Comparison of ENCODE assay signal across 8 cellular contexts in genomic region chr2:104852161-104852689, GRCh38. TPM values are rescaled to one million over a fixed set of nuclear protein-coding genes. Genes with fewer than 3 reads are reported as not detected.
DNase-seq lines count a peak whose midpoint lies in the region; TF ChIP-seq lines count a peak whose summit lies in the region.

No MANE protein-coding gene starts in this region.

- H3K4me1 Mint-ChIP-seq in activated naive CD4-positive, alpha-beta T cell treated with anti-CD3 and anti-CD28 coated beads, Interleukin-2, amount 50 U/mL, for 24 hours = peaks cover 40% of the 10 kb centered on the region
- H3K4me1 Mint-ChIP-seq in activated T-helper 2 cell treated with anti-CD3 and anti-CD28 coated beads, Interferon-gamma antibody, Interleukin-2, Interleukin-4, amounts not matched to agents 10 μg/mL and 5 μg/mL and 100 μg/mL, durations not matched to agents 14 hours and 24 hours and 36 hours (ENCODE audit: low read depth) = peaks cover 18% of the 10 kb centered on the region

- H3K4me1 ChIP-seq in tibial artery = peaks cover 0 to 44% (median 33%) of the 10 kb centered on the region in 4 donors

- H3K36me3 Mint-ChIP-seq in activated naive CD4-positive, alpha-beta T cell treated with anti-CD3 and anti-CD28 coated beads, Interleukin-2, amount 50 U/mL, for 24 hours = peaks cover 2% of the 10 kb centered on the region
- H3K36me3 Mint-ChIP-seq in activated T-helper 2 cell treated with anti-CD3 and anti-CD28 coated beads, Interferon-gamma antibody, Interleukin-2, Interleukin-4, amounts not matched to agents 10 μg/mL and 5 μg/mL and 100 μg/mL, durations not matched to agents 14 hours and 24 hours and 36 hours (ENCODE audit: low read depth) = peaks cover 7% of the 10 kb centered on the region

- H3K9me3 Mint-ChIP-seq in activated naive CD4-positive, alpha-beta T cell treated with anti-CD3 and anti-CD28 coated beads, Interleukin-2, amount 50 U/mL, for 24 hours = no peaks in the 10 kb centered on the region
- H3K9me3 Mint-ChIP-seq in activated T-helper 2 cell treated with anti-CD3 and anti-CD28 coated beads, Interferon-gamma antibody, Interleukin-2, Interleukin-4, amounts not matched to agents 10 μg/mL and 5 μg/mL and 100 μg/mL, durations not matched to agents 14 hours and 24 hours and 36 hours = no peaks in the 10 kb centered on the region

- H3K27ac ChIP-seq in tibial artery = no peak overlapping the region

- H3K27ac Mint-ChIP-seq in activated naive CD4-positive, alpha-beta T cell treated with anti-CD3 and anti-CD28 coated beads, Interleukin-2, amount 50 U/mL, for 24 hours = no peak overlapping the region
- peak overlapping the region; percentile 36 for H3K27ac Mint-ChIP-seq in activated T-helper 2 cell treated with anti-CD3 and anti-CD28 coated beads, Interferon-gamma antibody, Interleukin-2, Interleukin-4, amounts not matched to agents 10 μg/mL and 5 μg/mL and 100 μg/mL, durations not matched to agents 14 hours and 24 hours and 36 hours

- peaks cover 67% of the 10 kb centered on the region for H3K27me3 Mint-ChIP-seq in activated naive CD4-positive, alpha-beta T cell treated with anti-CD3 and anti-CD28 coated beads, Interleukin-2, amount 50 U/mL, for 24 hours
- H3K27me3 Mint-ChIP-seq in activated T-helper 2 cell treated with anti-CD3 and anti-CD28 coated beads, Interferon-gamma antibody, Interleukin-2, Interleukin-4, amounts not matched to agents 10 μg/mL and 5 μg/mL and 100 μg/mL, durations not matched to agents 14 hours and 24 hours and 36 hours (ENCODE audit: low read depth) = peaks cover 78% of the 10 kb centered on the region

- no peaks in the 10 kb centered on the region for H3K36me3 ChIP-seq in tibial artery

- peak overlapping the region; percentile 47 to 54 for H3K4me3 ChIP-seq in tibial artery

- peaks cover 5 to 83% of the 10 kb centered on the region in 2 donors for H3K27me3 ChIP-seq in tibial artery

- intact Hi-C loops in activated T-helper 2 cell treated with anti-CD3 and anti-CD28 coated beads, Interferon-gamma antibody, Interleukin-2, Interleukin-4, amounts not matched to agents 10 μg/mL and 5 μg/mL and 100 μg/mL, durations not matched to agents 14 hours and 24 hours and 36 hours (cut with micrococcal nuclease) = no loop called here
- intact Hi-C loops in tibial artery (cut with DNase I; ENCODE audit: low total_unique reads) = no loop called here

- H3K4me3 Mint-ChIP-seq in activated naive CD4-positive, alpha-beta T cell treated with anti-CD3 and anti-CD28 coated beads, Interleukin-2, amount 50 U/mL, for 24 hours = peak overlapping the region; percentile 87
- H3K4me3 Mint-ChIP-seq in activated T-helper 2 cell treated with anti-CD3 and anti-CD28 coated beads, Interferon-gamma antibody, Interleukin-2, Interleukin-4, amounts not matched to agents 10 μg/mL and 5 μg/mL and 100 μg/mL, durations not matched to agents 14 hours and 24 hours and 36 hours (ENCODE audit: low read depth) = peak overlapping the region; percentile 57

- no peaks in the 10 kb centered on the region for H3K9me3 ChIP-seq in tibial artery

- no peak for DNase-seq in activated naive CD4-positive, alpha-beta T cell treated with Interleukin-2 at 50 U/mL for 16 hours
- DNase-seq in activated T-helper 2 cell treated with anti-CD3 and anti-CD28 coated beads, Interferon-gamma antibody, Interleukin-2, Interleukin-4, amounts not matched to agents 10 μg/mL and 5 μg/mL and 100 μg/mL, durations not matched to agents 14 hours and 24 hours and 36 hours (ENCODE audit: low spot score) = no peak
- peak; percentile 74 for DNase-seq in left kidney (ENCODE audit: low read depth, low spot score)
- no peak for DNase-seq in tibial artery
- DNase-seq in GDM1 (lab: John Stamatoyannopoulos, UW) = no peak
- no peak for DNase-seq in NCI-H2029 (lab: John Stamatoyannopoulos, UW)
- no peak for DNase-seq in activated CD4-positive, CD25-positive, alpha-beta regulatory T cell treated with anti-CD3 and anti-CD28 coated beads, Interleukin-2, amount 50 U/mL, for 72 hours

- no peak for TF ChIP-seq CTCF in tibial artery (IDR thresholded peaks at IDR 0.05)

RNA-seq across cellular contexts. Expression of gene POU3F3, which starts 1.7 kb away (rescaled TPM):
- not detected in 2 replicates for total RNA-seq in activated T-helper 2 cell treated with anti-CD3 and anti-CD28 coated beads, Interferon-gamma antibody, Interleukin-2, Interleukin-4, amounts not matched to agents 10 μg/mL and 5 μg/mL and 100 μg/mL, durations not matched to agents 14 hours and 24 hours and 36 hours
